In the genomic region with DNA sequence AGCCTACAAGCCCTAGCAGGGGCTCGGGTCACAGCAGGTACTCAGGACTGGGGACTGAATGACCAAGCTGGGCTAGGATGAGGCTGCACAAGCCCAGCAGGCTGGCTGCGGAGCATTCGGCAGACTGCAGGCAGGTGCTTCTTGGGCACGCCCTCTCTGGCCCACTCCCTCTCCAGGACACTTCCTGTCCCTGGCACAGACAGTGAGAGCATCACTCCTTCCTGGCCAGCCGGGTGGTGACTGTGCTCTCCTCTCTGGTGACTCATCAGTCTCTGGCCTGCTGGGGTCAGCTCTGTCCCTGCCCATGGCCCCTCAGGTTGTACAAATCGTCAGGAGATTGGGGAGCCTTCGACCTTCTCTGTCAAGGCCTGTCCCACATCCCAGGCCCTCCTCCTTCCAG, we compare ENCODE assay signal across 1 cellular context.
TF ChIP-seq lines count a peak whose summit lies in the region.

No MANE protein-coding gene starts in this region.

TF ChIP-seq in H1, 55 proteins besides CTCF, POLR2A, EP300 and RAD21:
- TF ChIP-seq SIN3A (conservative IDR thresholded peaks at IDR 0.05 in 1 of 2, IDR thresholded peaks at IDR 0.05 in 1 of 2; ENCODE audit: low read depth in 1 of 2, low read length in 2 of 2) (no peak), YY1 (IDR thresholded peaks at IDR 0.05; ENCODE audit: low read depth, low read length) (no peak), RXRA (IDR thresholded peaks at IDR 0.05; ENCODE audit: insufficient read depth, low read depth, low read length) (no peak), BACH1 (IDR thresholded peaks at IDR 0.05; ENCODE audit: low read length) (peak; percentile 62; the same call in 1 of the 2 replicates)
